Comparison of ENCODE assay signal across 1 cellular context in genomic region chr6:47047097-47047478, GRCh38.
TF ChIP-seq lines count a peak whose summit lies in the region.

No MANE protein-coding gene starts in this region.

TF ChIP-seq in endothelial cell of umbilical vein, 7 proteins besides CTCF, POLR2A, EP300 and RAD21:
- TF ChIP-seq GATA2 (IDR thresholded peaks at IDR 0.05; ENCODE audit: insufficient read depth, insufficient read length, low read depth, low read length): no peak
- TF ChIP-seq JUN (IDR thresholded peaks at IDR 0.05; ENCODE audit: borderline replicate concordance, insufficient read depth, insufficient read length, low read depth): no peak
- no peak for TF ChIP-seq FOS (IDR thresholded peaks at IDR 0.05; ENCODE audit: borderline replicate concordance, insufficient read depth, low read length)
- TF ChIP-seq MYC (IDR thresholded peaks at IDR 0.05; ENCODE audit: low read depth, low read length): no peak
- TF ChIP-seq POLR2AphosphoS5 (IDR thresholded peaks at IDR 0.05; ENCODE audit: insufficient read depth, low read depth, low read length): no peak
- TF ChIP-seq EZH2 (IDR thresholded peaks at IDR 0.05; ENCODE audit: borderline replicate concordance, low read depth, low read length, severe bottlenecking): no peak
- no peak for TF ChIP-seq MAX (IDR thresholded peaks at IDR 0.05; ENCODE audit: insufficient read depth, insufficient read length)
